ENCODE assay signal across 8 cellular contexts in the genomic region with DNA sequence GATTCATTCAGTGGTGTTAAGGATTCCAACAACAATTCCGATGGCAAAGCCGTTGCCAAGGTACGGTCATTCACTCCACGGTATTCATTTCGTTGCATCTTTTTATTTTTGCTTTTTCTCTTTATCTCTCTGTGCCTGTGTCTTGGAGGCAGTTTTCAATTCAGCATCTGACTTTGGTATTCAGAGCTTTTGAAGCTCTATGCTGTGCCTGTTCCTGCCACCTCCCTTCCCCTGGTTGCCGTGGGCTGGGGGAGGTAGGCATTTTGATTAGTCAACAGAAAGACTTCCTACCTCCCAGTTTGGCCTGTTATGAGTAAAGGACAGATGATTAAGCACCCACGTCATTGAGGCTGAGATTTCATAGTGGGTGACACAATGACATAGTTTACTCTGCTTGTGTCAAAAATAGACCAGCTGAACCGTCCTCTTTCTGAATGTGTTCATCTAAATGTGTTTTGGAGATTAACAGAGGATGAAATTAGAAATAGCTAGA.
A peak's percentile ranks its signal among the peaks of the same experiment; 100 is the strongest.
DNase-seq lines count a peak whose midpoint lies in the region; ATAC-seq and TF ChIP-seq lines count a peak whose summit lies in the region.

No MANE protein-coding gene starts in this region.

- H3K27me3 ChIP-seq in upper lobe of right lung: no peaks in the 10 kb centered on the region

- H3K4me1 Mint-ChIP-seq in activated T-cell treated with anti-CD3 and anti-CD28 coated beads, Interleukin-2, amount 50 U/mL, for 4 hours (ENCODE audit: low read depth): peaks cover 91% of the 10 kb centered on the region

- no peaks in the 10 kb centered on the region for H3K9me3 ChIP-seq in upper lobe of right lung

- peak overlapping the region; percentile 58 for H3K4me3 ChIP-seq in upper lobe of right lung

- H3K4me1 ChIP-seq in upper lobe of right lung: peaks cover 57% of the 10 kb centered on the region

- intact Hi-C loops in upper lobe of right lung (cut with DNase I): no loop called here

- ATAC-seq in GM21723 (IDR thresholded peaks at IDR 0.05; ENCODE audit: unreplicated experiment): peak; percentile 49
- peak; percentile 41 to 46 for ATAC-seq in activated T-cell treated with anti-CD3 and anti-CD28 coated beads, Interleukin-2, amount 50 U/mL, for 4 hours
- ATAC-seq in upper lobe of right lung: peak; percentile 61

- no peaks in the 10 kb centered on the region for H3K27me3 Mint-ChIP-seq in activated T-cell treated with anti-CD3 and anti-CD28 coated beads, Interleukin-2, amount 50 U/mL, for 4 hours (ENCODE audit: low read depth)

- H3K9me3 Mint-ChIP-seq in activated T-cell treated with anti-CD3 and anti-CD28 coated beads, Interleukin-2, amount 50 U/mL, for 4 hours: no peaks in the 10 kb centered on the region

- peaks cover 67% of the 10 kb centered on the region for H3K36me3 Mint-ChIP-seq in activated T-cell treated with anti-CD3 and anti-CD28 coated beads, Interleukin-2, amount 50 U/mL, for 4 hours (ENCODE audit: insufficient read depth)

- peak overlapping the region; percentile 93 for H3K27ac ChIP-seq in upper lobe of right lung

- peak; percentile 83 for DNase-seq in Daoy (ENCODE audit: low read depth)
- peak; percentile 59 for DNase-seq in MV-4-11 (lab: John Stamatoyannopoulos, UW)
- peak; percentile 75 for DNase-seq in activated T-cell treated with anti-CD3 and anti-CD28 coated beads, Interleukin-2, amount 50 U/mL, for 4 hours
- peak; percentile 75 for DNase-seq in fibroblast of the conjunctiva (ENCODE audit: low read depth)
- DNase-seq in pons (ENCODE audit: low spot score): peak; percentile 68
- no peak for DNase-seq in upper lobe of right lung
- DNase-seq in NCI-H187 treated with DMSO at 0.1 percent for 48 hours (lab: John Stamatoyannopoulos, UW): no peak

- peaks cover 21% of the 10 kb centered on the region for H3K36me3 ChIP-seq in upper lobe of right lung

- peak overlapping the region; percentile 94 for H3K4me3 Mint-ChIP-seq in activated T-cell treated with anti-CD3 and anti-CD28 coated beads, Interleukin-2, amount 50 U/mL, for 4 hours

- no peak for TF ChIP-seq CTCF in upper lobe of right lung (IDR thresholded peaks at IDR 0.05)

Comparison
In these comparisons a context has a peak if more than half of its experiments do, and no peak if none do; other contexts are left out.
1. DNase-seq: peak in Daoy (single experiment), MV-4-11 (single experiment), activated T-cell treated with anti-CD3 and anti-CD28 coated beads, Interleukin-2, amount 50 U/mL, for 4 hours (single experiment), fibroblast of the conjunctiva (single experiment) and pons (single experiment); none in upper lobe of right lung (single experiment) and NCI-H187 treated with DMSO at 0.1 percent for 48 hours (single experiment).
2. Peak in every context shown above with its lines, with median percentiles within 50 percentile points of each other: ATAC-seq.